ENCODE assay signal across 8 cellular contexts in the genomic region with DNA sequence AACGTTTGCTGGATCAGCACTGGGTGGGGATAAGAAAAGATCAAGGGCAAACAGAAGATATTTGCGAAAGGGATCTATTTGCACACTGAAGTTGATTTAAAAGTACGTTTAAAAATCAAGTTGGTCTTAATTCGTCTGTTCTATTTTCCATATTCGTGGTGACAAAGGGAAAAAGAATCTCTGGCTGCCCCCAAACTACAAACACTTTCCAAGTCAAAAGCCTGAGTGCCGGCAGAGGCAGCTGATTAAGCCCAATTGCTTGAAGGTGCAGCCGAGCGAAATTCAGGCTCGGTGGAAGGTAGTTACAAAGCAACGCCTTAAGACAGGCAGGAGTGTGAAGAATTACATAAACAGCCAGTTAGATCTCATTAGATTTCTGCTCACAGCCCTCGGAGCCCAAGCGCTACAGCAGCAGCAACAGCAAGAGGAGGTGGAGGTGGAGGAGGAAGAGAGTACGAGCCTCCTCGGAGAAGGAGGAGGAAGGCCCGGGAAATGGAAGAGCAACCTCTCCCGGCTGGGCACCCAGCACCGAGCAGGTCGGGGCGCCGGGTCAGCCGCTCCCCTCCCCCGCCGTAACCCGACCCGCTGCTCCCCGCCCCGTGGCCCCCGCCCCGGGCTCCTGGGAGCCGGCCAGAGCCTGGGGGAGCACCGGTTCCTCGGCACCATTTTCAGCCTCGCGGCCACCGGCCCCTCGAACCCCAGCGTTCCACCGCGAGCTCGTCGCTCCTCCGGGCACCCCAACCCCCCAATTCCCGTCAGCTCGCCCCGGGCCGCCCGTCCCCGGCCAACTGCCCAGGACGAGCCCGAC.
A peak's percentile ranks its signal among the peaks of the same experiment; 100 is the strongest.
DNase-seq lines count a peak whose midpoint lies in the region; ATAC-seq and TF ChIP-seq lines count a peak whose summit lies in the region.

No MANE protein-coding gene starts in this region.

- H3K79me2 ChIP-seq in Loucy (ENCODE audit: insufficient read depth, low read length): peaks cover 29% of the 10 kb centered on the region

- H3K9me2 ChIP-seq in Loucy (replicated peaks; ENCODE audit: low read depth, low read length): no peaks in the 10 kb centered on the region

- H3K9me3 ChIP-seq in Loucy (ENCODE audit: insufficient read depth, low read depth, low read length) (no peaks in the 10 kb centered on the region), iPS DF 6.9 (ENCODE audit: control insufficient read depth, insufficient read depth, low read length) (no peaks in the 10 kb centered on the region)

- peak overlapping the region; percentile 73 for H3K4me2 ChIP-seq in Loucy (ENCODE audit: low read depth, low read length, poor library complexity, severe bottlenecking)

- peaks cover 24% of the 10 kb centered on the region for H3K4me1 ChIP-seq in Loucy (ENCODE audit: insufficient read depth, low read length, poor library complexity, severe bottlenecking)
- no peaks in the 10 kb centered on the region for H3K4me1 ChIP-seq in iPS DF 6.9 (ENCODE audit: control insufficient read depth, insufficient read depth, low read length)

- peak overlapping the region; percentile 66 for H3K9ac ChIP-seq in Loucy (ENCODE audit: low read depth, low read length, poor library complexity, severe bottlenecking)

- H3K4me3 ChIP-seq in Loucy (ENCODE audit: low read length, poor library complexity, severe bottlenecking): peak overlapping the region; percentile 84
- H3K4me3 ChIP-seq in iPS DF 6.9 (ENCODE audit: low read length): peak overlapping the region; percentile 53
- H3K4me3 ChIP-seq in retinal pigment epithelial cell (ENCODE audit: low read length): peak overlapping the region; percentile 71

- WGBS in iPS DF 6.9 (ENCODE audit: insufficient coverage, insufficient read length): no CpG with 5 or more reads among the region's 50 CpGs

- H3F3A ChIP-seq in Loucy (ENCODE audit: low read depth): no peaks in the 10 kb centered on the region

- peak; percentile 15 for ATAC-seq in GM21737 (IDR thresholded peaks at IDR 0.05; ENCODE audit: unreplicated experiment)

- H2AFZ ChIP-seq in Loucy (ENCODE audit: low read length): peak overlapping the region; percentile 29

- peaks cover 11% of the 10 kb centered on the region for H3K27me3 ChIP-seq in Loucy (ENCODE audit: insufficient read depth, low read length, poor library complexity, severe bottlenecking)
- no peaks in the 10 kb centered on the region for H3K27me3 ChIP-seq in iPS DF 6.9 (ENCODE audit: control insufficient read depth, insufficient read depth, low read length)

- H4K20me1 ChIP-seq in Loucy (ENCODE audit: insufficient read depth, low read length, poor library complexity, severe bottlenecking): peaks cover 17% of the 10 kb centered on the region

- H3K36me3 ChIP-seq in Loucy (ENCODE audit: insufficient read depth, low read length) (no peaks in the 10 kb centered on the region), iPS DF 6.9 (ENCODE audit: control insufficient read depth, insufficient read depth, low read length) (peaks cover 4% of the 10 kb centered on the region; the same call in 1 of the 2 replicates)

- DNase-seq in DMS53 treated with DMSO at 0.1 percent for 48 hours (lab: John Stamatoyannopoulos, UW; ENCODE audit: unreplicated experiment) (peak; percentile 66), SW480 (ENCODE audit: low spot score) (peak; percentile 67), astrocyte of the hippocampus (ENCODE audit: low read depth, low spot score) (peak; percentile 68), iPS DF 6.9 (ENCODE audit: low read depth, low spot score) (no peak), retinal pigment epithelial cell (ENCODE audit: low read depth) (no peak), COR-L47 (lab: John Stamatoyannopoulos, UW) (no peak)

- TF ChIP-seq CTCF in Loucy (conservative IDR thresholded peaks at IDR 0.05; ENCODE audit: low read length) (no peak), retinal pigment epithelial cell (conservative IDR thresholded peaks at IDR 0.05; ENCODE audit: low read depth, low read length) (no peak)

- H3K27ac ChIP-seq in iPS DF 6.9 (ENCODE audit: low read length): no peak overlapping the region

Comparison
In these comparisons a context has a peak if more than half of its experiments do, and no peak if none do; other contexts are left out.
1. DNase-seq: peak in DMS53 treated with DMSO at 0.1 percent for 48 hours (single experiment), SW480 (single experiment) and astrocyte of the hippocampus (single experiment); none in iPS DF 6.9 (single experiment), retinal pigment epithelial cell (single experiment) and COR-L47 (single experiment).
2. Peak in every context shown above with its lines, with median percentiles within 50 percentile points of each other: H3K4me3 ChIP-seq.